ENCODE assay signal across 9 cellular contexts in genomic region chr13:52845766-52846566, GRCh38. TPM values are rescaled to one million over a fixed set of nuclear protein-coding genes. Genes with fewer than 3 reads are reported as not detected.
DNase-seq lines count a peak whose midpoint lies in the region; ATAC-seq, FAIRE-seq and TF ChIP-seq lines count a peak whose summit lies in the region.
"Had no signal": no experiment of that assay in that cellular context is flagged by ENCODE, and none has a peak within 500 bp of the region (broad histone marks: within the 10 kb centered on the region; RNA-seq: fewer than 3 reads in every experiment).

No MANE protein-coding gene starts in this region.

- no peaks in the 10 kb centered on the region for H3F3A ChIP-seq in PC-9 (ENCODE audit: insufficient read depth, low read depth)

- 3 to 4% methylated on average over 75 to 98 of the region's 98 CpGs for WGBS in pancreas, 2 donors

- ATAC-seq in pancreas = peak in 3 of 4 donors; percentile 13 to 27 (median 13)

- POLR2A ChIA-PET in PC-9 (lab: Charles Lee; ENCODE audit: unreplicated experiment) = no interaction called here

- peaks cover 33% of the 10 kb centered on the region for H3K27me3 Mint-ChIP-seq in endothelial cell (ENCODE audit: unreplicated experiment)

- H4K20me1 ChIP-seq in PC-9 (ENCODE audit: insufficient read depth) = no peaks in the 10 kb centered on the region

- H3K4me3 Mint-ChIP-seq in endothelial cell (ENCODE audit: unreplicated experiment) = no peak overlapping the region

- peaks cover 19% of the 10 kb centered on the region for H3K4me1 Mint-ChIP-seq in endothelial cell (ENCODE audit: unreplicated experiment)

- H3K9me3 Mint-ChIP-seq in endothelial cell (ENCODE audit: unreplicated experiment) = no peaks in the 10 kb centered on the region

- no peak overlapping the region for H3K27ac Mint-ChIP-seq in endothelial cell (ENCODE audit: unreplicated experiment)

- CTCF ChIA-PET in PC-9 (lab: Charles Lee) = no interaction called here

- H3K4me3 ChIP-seq in pancreas = peak overlapping the region in 1 of 4 donors; percentile 5
- no peak overlapping the region for H3K4me3 ChIP-seq in PC-9

- no peaks in the 10 kb centered on the region for H3K79me2 ChIP-seq in PC-9 (ENCODE audit: low read depth)

- no peak overlapping the region for H3K4me2 ChIP-seq in PC-9

- H3K4me1 ChIP-seq in pancreas (no peaks in the 10 kb centered on the region), PC-9 (replicated peaks; ENCODE audit: insufficient read depth) (no peaks in the 10 kb centered on the region)

- peaks cover 12 to 71% (median 27%) of the 10 kb centered on the region in 4 donors for H3K27me3 ChIP-seq in pancreas
- peaks cover 22% of the 10 kb centered on the region; the same call in 1 of the 2 replicates for H3K27me3 ChIP-seq in PC-9 (ENCODE audit: insufficient read depth, low read depth)

- H3K27ac ChIP-seq in pancreas (no peak overlapping the region), PC-9 (no peak overlapping the region)
- H3K27ac ChIP-seq: thoracic aorta had no signal

- no peaks in the 10 kb centered on the region for H3K9me3 ChIP-seq in pancreas
- no peaks in the 10 kb centered on the region for H3K9me3 ChIP-seq in PC-9 (ENCODE audit: insufficient read depth, low read depth)
- H3K9me3 ChIP-seq: thoracic aorta had no signal

- peak; percentile 15 for DNase-seq in GM03348 (ENCODE audit: low spot score)
- DNase-seq in NCI-H748 (lab: John Stamatoyannopoulos, UW; ENCODE audit: unreplicated experiment) = peak; percentile 85
- DNase-seq in endothelial cell (ENCODE audit: low spot score) = peak; percentile 85
- peak in 3 of 6 donors; percentile 23 to 80 (median 67) for DNase-seq in pancreas
- DNase-seq in PC-9 = no peak
- DNase-seq in NCI-H446 treated with DMSO at 0.1 percent for 48 hours (lab: John Stamatoyannopoulos, UW) = no peak
- no peak for DNase-seq in NCI-H2196 (lab: John Stamatoyannopoulos, UW; ENCODE audit: unreplicated experiment)
- no peak for DNase-seq in GM19238 (ENCODE audit: insufficient read length, low spot score)

- intact Hi-C loops in pancreas (cut with DNase I) = no loop called here
- intact Hi-C loops in PC-9 (cut with micrococcal nuclease; ENCODE audit: unreplicated experiment) = no loop called here

- no peaks in the 10 kb centered on the region for H3K9me2 ChIP-seq in PC-9 (ENCODE audit: insufficient read depth)

- H2AFZ ChIP-seq in PC-9 = no peak overlapping the region

- FAIRE-seq in pancreas (lab: Jason Lieb, UNC) = no peak

- H3K36me3 Mint-ChIP-seq in endothelial cell (ENCODE audit: low read depth, unreplicated experiment) = no peaks in the 10 kb centered on the region

- H3K36me3 ChIP-seq in pancreas (no peaks in the 10 kb centered on the region), PC-9 (ENCODE audit: low read depth) (no peaks in the 10 kb centered on the region)
- H3K36me3 ChIP-seq: thoracic aorta had no signal

- BruUV-seq in PC-9 (replicated peaks; lab: Mats Ljungman, UMichigan) = no TSS peak

- TF ChIP-seq CTCF in endothelial cell (IDR thresholded peaks at IDR 0.05; ENCODE audit: unreplicated experiment) (peak; percentile 46), pancreas (IDR thresholded peaks at IDR 0.05) (no peak), PC-9 (conservative IDR thresholded peaks at IDR 0.05) (no peak)

RNA-seq across cellular contexts. Expression of gene PCDH8, which starts 2.5 kb away (rescaled TPM):
- total RNA-seq in endothelial cell (ENCODE audit: unreplicated experiment) = 0.15 TPM
- under 1 TPM in 3 of 6 donors, not detected in 3; 0.04 to 0.44 (median 0.06) TPM for total RNA-seq in pancreas
- polyA plus RNA-seq in pancreas = under 1 TPM in 1 of 2 donors, not detected in 1; 0.85 TPM
- not detected in 2 replicates for total RNA-seq in PC-9 (2021)
- total RNA-seq: thoracic aorta had no signal

Comparison
In these comparisons a context has a peak if more than half of its experiments do, and no peak if none do; other contexts are left out.
1. DNase-seq: peak in GM03348 (single experiment), NCI-H748 (single experiment) and endothelial cell (single experiment); none in PC-9 (0 of 2), NCI-H446 treated with DMSO at 0.1 percent for 48 hours (single experiment), NCI-H2196 (single experiment) and GM19238 (single experiment).